Comparison of ENCODE assay signal across 18 cellular contexts in genomic region chr6:168363811-168364792, GRCh38. TPM values are rescaled to one million over a fixed set of nuclear protein-coding genes. Genes with fewer than 3 reads are reported as not detected.
DNase-seq lines count a peak whose midpoint lies in the region; ATAC-seq and TF ChIP-seq lines count a peak whose summit lies in the region.
"Had no signal": no experiment of that assay in that cellular context is flagged by ENCODE, and none has a peak within 500 bp of the region (broad histone marks: within the 10 kb centered on the region; RNA-seq: fewer than 3 reads in every experiment).

No MANE protein-coding gene starts in this region.

- H3K36me3 Mint-ChIP-seq in H9 (ENCODE audit: insufficient read depth in 1 of 3, low read depth in 3 of 3) (peaks cover 0 to 28% (median 6%) of the 10 kb centered on the region in 3 experiments; a peak in 5 of 7 replicates), T-helper 17 cell (ENCODE audit: low read depth) (no peaks in the 10 kb centered on the region)

- H3K23ac ChIP-seq in H9 (ENCODE audit: insufficient read length, low read depth, low read length) (no peak overlapping the region), mesendoderm (ENCODE audit: low read length) (no peak overlapping the region)

- H3K36me3 ChIP-seq in mesendoderm (ENCODE audit: control insufficient read depth, insufficient read depth, low read length) (no peaks in the 10 kb centered on the region), psoas muscle (ENCODE audit: insufficient read depth in 1 of 2, low read depth in 1 of 2) (no peaks in the 10 kb centered on the region)

- peaks cover 3% of the 10 kb centered on the region for H3K27me3 Mint-ChIP-seq in H9 (ENCODE audit: low read depth)
- peaks cover 10% of the 10 kb centered on the region for H3K27me3 Mint-ChIP-seq in T-helper 17 cell

- H3K4me2 ChIP-seq in H9 (ENCODE audit: insufficient read depth, insufficient read length, low read length) (no peak overlapping the region), mesendoderm (ENCODE audit: low read length) (no peak overlapping the region)

- DNase-seq in H9: no peak
- DNase-seq in T-helper 17 cell: no peak
- peak; percentile 75 for DNase-seq in mesendoderm
- peak; percentile 6 to 10 for DNase-seq in psoas muscle
- no peak for DNase-seq in T-helper 9 cell
- no peak for DNase-seq in KBM-7
- DNase-seq in caudate nucleus (lab: John Stamatoyannopoulos, UW): no peak
- no peak for DNase-seq in DMS153 (lab: John Stamatoyannopoulos, UW)
- DNase-seq: DMS79, MM.1S, NCI-H1092, NCI-H1694, NCI-H2081 treated with DMSO at 0.1 percent for 48 hours had no signal

- peaks cover 4 to 16% of the 10 kb centered on the region in 2 experiments for H3K4me1 Mint-ChIP-seq in H9
- no peaks in the 10 kb centered on the region for H3K4me1 Mint-ChIP-seq in T-helper 17 cell

- H3K27ac Mint-ChIP-seq in H9 (peak overlapping the region in 2 of 3 experiments; percentile 25 to 41; a peak in 3 of 7 replicates), T-helper 17 cell (peak overlapping the region; percentile 67)

- ATAC-seq in T-helper 17 cell (no peak), psoas muscle (no peak)
- ATAC-seq: Right ventricle myocardium inferior had no signal

- TF ChIP-seq CTCF in H9 (conservative IDR thresholded peaks at IDR 0.05): no peak
- no peak for TF ChIP-seq CTCF in psoas muscle (IDR thresholded peaks at IDR 0.05)

- H2AK5ac ChIP-seq in H9 (ENCODE audit: insufficient read length, low read length) (no peak overlapping the region), mesendoderm (ENCODE audit: low read length) (no peak overlapping the region)

- no peak overlapping the region for H2BK12ac ChIP-seq in H9 (ENCODE audit: insufficient read length, low read depth, low read length)

- intact Hi-C loops in psoas muscle (cut with DNase I): no loop called here

- H3K18ac ChIP-seq in H9 (ENCODE audit: insufficient read length, low read depth, low read length): no peak overlapping the region
- H3K18ac ChIP-seq in mesendoderm (ENCODE audit: low read length): no peak overlapping the region

- no peak overlapping the region for H2AFZ ChIP-seq in H9 (ENCODE audit: low read length)

- no peak overlapping the region for H2BK20ac ChIP-seq in H9 (ENCODE audit: low read depth, low read length, poor library complexity, severe bottlenecking)

- in situ Hi-C loops in KBM-7 (cut with MboI; ENCODE audit: low pct_unique_long_range_greater_than_20kb, low sequenced_read_pairs): loop anchor here (25.0 kb wide), 1 partner anchor 523 kb away; no protein-coding TSS in a partner anchor

- no peaks in the 10 kb centered on the region for H3K79me1 ChIP-seq in H9 (ENCODE audit: insufficient read depth, low read depth, low read length, poor library complexity, severe bottlenecking)
- H3K79me1 ChIP-seq in mesendoderm (ENCODE audit: low read length): no peaks in the 10 kb centered on the region

- no peak overlapping the region for H2BK15ac ChIP-seq in H9 (ENCODE audit: low read depth, low read length)
- no peak overlapping the region for H2BK15ac ChIP-seq in mesendoderm (replicated peaks; ENCODE audit: low read depth)

- no peak overlapping the region for H2BK120ac ChIP-seq in H9 (ENCODE audit: low read depth, low read length, poor library complexity, severe bottlenecking)
- no peak overlapping the region for H2BK120ac ChIP-seq in mesendoderm (ENCODE audit: low read depth, low read length)

- H3K4me1 ChIP-seq in H9 (ENCODE audit: insufficient read depth, low read length) (no peaks in the 10 kb centered on the region), mesendoderm (ENCODE audit: control insufficient read depth, low read depth, low read length) (peaks cover 2% of the 10 kb centered on the region), psoas muscle (no peaks in the 10 kb centered on the region)

- H3K27ac ChIP-seq in H9 (ENCODE audit: insufficient read length, low read depth, low read length) (no peak overlapping the region), mesendoderm (ENCODE audit: low read depth, low read length) (no peak overlapping the region), psoas muscle (no peak overlapping the region), caudate nucleus (ENCODE audit: low read depth, low read length) (no peak overlapping the region)
- H3K27ac ChIP-seq: C4-2B had no signal

- H4K5ac ChIP-seq in H9 (ENCODE audit: insufficient read length, low read depth, low read length): no peak overlapping the region
- H4K5ac ChIP-seq in mesendoderm (ENCODE audit: low read length): no peak overlapping the region

- WGBS in H9 (ENCODE audit: extremely low coverage, insufficient read length, low lambda C conversion rate): no CpG with 5 or more reads among the region's 13 CpGs
- WGBS in mesendoderm (ENCODE audit: extremely low coverage, insufficient coverage, low lambda C conversion rate): no CpG with 5 or more reads among the region's 13 CpGs
- 65 to 76% (median 67%) methylated on average over 13 of the region's 13 CpGs for WGBS in psoas muscle, 3 donors

- H3K79me2 ChIP-seq in H9 (ENCODE audit: insufficient read depth, low read length) (no peaks in the 10 kb centered on the region), mesendoderm (ENCODE audit: control insufficient read depth, insufficient read depth, low read length) (no peaks in the 10 kb centered on the region)

- H3K14ac ChIP-seq in H9 (ENCODE audit: insufficient read depth, low read length): no peak overlapping the region

- H4K8ac ChIP-seq in H9 (replicated peaks; ENCODE audit: insufficient read length, low read depth, low read length) (no peak overlapping the region), mesendoderm (ENCODE audit: low read depth, low read length) (no peak overlapping the region)

- no peak overlapping the region for H3T11ph ChIP-seq in H9 (ENCODE audit: low read length)

- H4K20me1 ChIP-seq in H9 (ENCODE audit: control insufficient read depth, insufficient read depth, insufficient read length): no peaks in the 10 kb centered on the region

- H3K9me3 ChIP-seq in H9 (ENCODE audit: control insufficient read depth, low read depth, low read length) (no peaks in the 10 kb centered on the region), T-helper 17 cell (ENCODE audit: control insufficient read depth, low read length, poor library complexity, severe bottlenecking) (no peaks in the 10 kb centered on the region), psoas muscle (no peaks in the 10 kb centered on the region)

- H3K4ac ChIP-seq in H9 (ENCODE audit: low read depth, low read length) (no peak overlapping the region), mesendoderm (ENCODE audit: low read depth, low read length) (no peak overlapping the region)

- H3K27me3 ChIP-seq in H9 (ENCODE audit: insufficient read depth, low read length) (no peaks in the 10 kb centered on the region), mesendoderm (ENCODE audit: insufficient read depth, low read length, poor library complexity) (peaks cover 2% of the 10 kb centered on the region), psoas muscle (ENCODE audit: insufficient read depth in 3 of 3, low read length in 2 of 3) (peaks cover 0 to 6% (median 5%) of the 10 kb centered on the region in 3 donors)

- H3K56ac ChIP-seq in H9 (ENCODE audit: insufficient read length, low read depth, low read length) (no peak overlapping the region), mesendoderm (ENCODE audit: low read length) (peak overlapping the region; percentile 34)

- H2BK5ac ChIP-seq in H9 (ENCODE audit: insufficient read length, low read length) (no peak overlapping the region), mesendoderm (ENCODE audit: low read length) (no peak overlapping the region)

- H4K91ac ChIP-seq in H9 (ENCODE audit: insufficient read length, low read depth, low read length): no peak overlapping the region

- no peak overlapping the region for H3K4me3 ChIP-seq in mesendoderm (ENCODE audit: low read length)
- no peak overlapping the region for H3K4me3 ChIP-seq in psoas muscle

- no peaks in the 10 kb centered on the region for H3K23me2 ChIP-seq in H9 (ENCODE audit: insufficient read length, low read depth, low read length, poor library complexity, severe bottlenecking)

- H3K4me3 Mint-ChIP-seq in H9 (0 out of 5 replicates have a peak overlapping the region, but pooled peaks of 1 of the 2 experiments have one; percentile 12), T-helper 17 cell (no peak overlapping the region)

- H3K9me3 Mint-ChIP-seq in H9: peaks cover 28 to 29% of the 10 kb centered on the region in 2 experiments

- H3K9ac ChIP-seq in H9 (ENCODE audit: extremely low read depth, insufficient read length, low read length): no peak overlapping the region
- H3K9ac ChIP-seq in mesendoderm (ENCODE audit: low read length): no peak overlapping the region

RNA-seq across cellular contexts. Expression of gene DACT2, which starts 44.5 kb away (rescaled TPM):
- total RNA-seq in H9 (2021) (1.6 and 1.8 TPM in 2 replicates), T-helper 17 cell (not detected), psoas muscle (under 1 TPM in 1 of 4 donors, not detected in 3; 0.17 TPM)
- 0.35 TPM for polyA plus RNA-seq in mesendoderm (2013, experiment 1 of 2)
- polyA plus RNA-seq in mesendoderm (2013, experiment 2 of 2): 0.55 TPM
- under 1 TPM in 1 of 3 donors, not detected in 2; 0.01 TPM for polyA plus RNA-seq in psoas muscle
- total RNA-seq: LHCN-M2, NCI-H460, OCI-LY7 had no signal

Comparison
In these comparisons a context has a peak if more than half of its experiments do, and no peak if none do; other contexts are left out.
1. DNase-seq: peak in mesendoderm (single experiment) and psoas muscle (2 of 2); none in H9 (single experiment), T-helper 17 cell (0 of 3), T-helper 9 cell (single experiment), KBM-7 (single experiment), caudate nucleus (0 of 61) and DMS153 (single experiment).